Comparison of ENCODE assay signal across 8 cellular contexts in the genomic region with DNA sequence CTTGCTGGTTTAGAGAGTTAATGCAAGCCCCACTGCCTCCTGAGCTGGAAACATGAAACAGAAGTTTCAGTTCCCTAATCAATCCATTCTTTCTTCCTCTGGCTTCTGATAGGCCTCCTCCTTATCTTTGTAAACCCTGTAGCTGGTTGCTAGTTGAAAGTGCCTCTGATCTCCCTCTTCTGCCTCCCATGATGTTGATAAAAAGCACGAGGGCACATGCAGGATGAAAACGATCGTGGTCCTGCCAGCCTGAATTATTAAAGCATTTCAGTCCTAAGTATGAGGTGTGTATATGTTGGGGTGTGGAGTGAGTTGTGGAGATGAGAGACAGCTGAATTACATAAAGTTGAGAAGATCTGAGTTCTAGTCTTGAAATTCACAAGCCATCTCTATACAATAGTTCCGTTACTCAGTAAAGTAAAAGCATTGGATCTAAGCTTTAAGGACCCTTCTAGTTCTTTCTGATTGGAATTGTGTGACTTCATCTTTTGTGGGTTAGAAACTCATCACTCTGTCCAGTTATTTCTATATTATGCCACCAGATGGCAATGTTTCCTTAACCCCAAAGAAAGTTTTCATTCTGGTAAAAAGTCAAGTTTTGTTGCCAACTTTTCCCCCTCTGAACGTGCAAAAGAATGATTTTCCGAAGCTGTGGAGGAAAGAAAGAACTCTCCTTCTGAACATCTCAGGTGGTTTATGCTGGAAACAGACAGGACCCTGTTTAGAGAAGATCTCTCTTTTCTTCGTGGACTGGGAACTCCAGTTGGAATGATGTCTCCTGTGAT. TPM values are rescaled to one million over a fixed set of nuclear protein-coding genes. Genes with fewer than 3 reads are reported as not detected.
DNase-seq lines count a peak whose midpoint lies in the region; ATAC-seq and TF ChIP-seq lines count a peak whose summit lies in the region.

No MANE protein-coding gene starts in this region.

- peak; percentile 70 for ATAC-seq in HG02981 (IDR thresholded peaks at IDR 0.05; ENCODE audit: unreplicated experiment)
- no peak for ATAC-seq in activated CD4-positive, alpha-beta T cell treated with anti-CD3 and anti-CD28 coated beads for 36 hours

- H3K4me1 ChIP-seq in testis, result no peaks in the 10 kb centered on the region

- peak overlapping the region; percentile 4 to 33 for H3K27ac ChIP-seq in testis

- H3K4me3 ChIP-seq in AG09309 (ENCODE audit: control insufficient read depth, low read depth, low read length) (no peak overlapping the region), testis (no peak overlapping the region)

- POLR2A ChIA-PET in activated CD4-positive, alpha-beta T cell treated with anti-CD3 and anti-CD28 coated beads for 36 hours (lab: Charles Lee), result interaction anchor here (0.5 kb wide), 1 partner anchor 937 kb away, joined by 4 read pairs; no protein-coding TSS in a partner anchor

- H3K9me3 ChIP-seq in testis, result no peaks in the 10 kb centered on the region

- CTCF ChIA-PET in activated CD4-positive, alpha-beta T cell treated with anti-CD3 and anti-CD28 coated beads for 36 hours (lab: Charles Lee), result interaction anchor here (0.5 to 3.4 kb wide), 32 partner anchors 8 to 827 kb away, joined by 3 to 31 read pairs (median 4); no protein-coding TSS in a partner anchor

- H3K9me3 Mint-ChIP-seq in activated CD4-positive, alpha-beta T cell treated with anti-CD3 and anti-CD28 coated beads for 36 hours (ENCODE audit: low read depth), result no peaks in the 10 kb centered on the region

- no peaks in the 10 kb centered on the region for H3K36me3 Mint-ChIP-seq in activated CD4-positive, alpha-beta T cell treated with anti-CD3 and anti-CD28 coated beads for 36 hours (ENCODE audit: low read depth)

- 22 to 35% methylated on average over 7 of the region's 7 CpGs for WGBS in testis, 2 donors

- in situ Hi-C loops in GM13977 (cut with MboI; ENCODE audit: low pct_unique_long_range_greater_than_20kb, low sequenced_read_pairs, unreplicated experiment), result loop anchor here (10.0 to 25.0 kb wide), 2 partner anchors 309 to 801 kb away; no protein-coding TSS in a partner anchor
- in situ Hi-C loops in T47D (cut with HindIII; ENCODE audit: low pct_unique_long_range_greater_than_20kb, low sequenced_read_pairs), result no loop called here

- TF ChIP-seq CTCF in AG09309 (IDR thresholded peaks at IDR 0.05; ENCODE audit: control insufficient read depth, insufficient read depth, low read depth, low read length, missing control alignments) (peak; percentile 55), GM13977 (IDR thresholded peaks at IDR 0.05; ENCODE audit: extremely low read depth, insufficient read depth, missing control alignments) (peak; percentile 53), testis (IDR thresholded peaks at IDR 0.05) (peak; percentile 56 to 72 (median 65))

- no peaks in the 10 kb centered on the region for H3K27me3 ChIP-seq in testis

- H3K4me3 Mint-ChIP-seq in activated CD4-positive, alpha-beta T cell treated with anti-CD3 and anti-CD28 coated beads for 36 hours, result no peak overlapping the region

- H3K36me3 ChIP-seq in testis (ENCODE audit: low read depth, missing control alignments), result no peaks in the 10 kb centered on the region

- intact Hi-C loops in testis (cut with DNase I; ENCODE audit: low total_unique reads), result no loop called here
- intact Hi-C loops in activated CD4-positive, alpha-beta T cell treated with anti-CD3 and anti-CD28 coated beads for 36 hours (cut with DNase I, micrococcal nuclease), result loop anchor here (1.0 to 10.0 kb wide), 5 partner anchors 66 to 899 kb away; no protein-coding TSS in a partner anchor

- H3K27ac Mint-ChIP-seq in activated CD4-positive, alpha-beta T cell treated with anti-CD3 and anti-CD28 coated beads for 36 hours, result no peak overlapping the region

- no peak for TF ChIP-seq POLR2A in testis (IDR thresholded peaks at IDR 0.05)

- H3K27me3 Mint-ChIP-seq in activated CD4-positive, alpha-beta T cell treated with anti-CD3 and anti-CD28 coated beads for 36 hours, result peaks cover 32% of the 10 kb centered on the region

- peaks cover 4% of the 10 kb centered on the region for H3K4me1 Mint-ChIP-seq in activated CD4-positive, alpha-beta T cell treated with anti-CD3 and anti-CD28 coated beads for 36 hours

- DNase-seq in AG09309 (ENCODE audit: low read depth) (peak; percentile 23), GM13977 (ENCODE audit: low spot score) (peak; percentile 41), NCI-H446 (lab: John Stamatoyannopoulos, UW) (peak; percentile 17 to 66), T47D (ENCODE audit: low read depth in 1 of 2, low spot score in 1 of 2) (peak; percentile 44 to 81), inferior parietal cortex (ENCODE audit: extremely low spot score) (peak; percentile 89), testis (no peak)
- no peak for DNase-seq in activated CD4-positive, alpha-beta T cell treated with anti-CD3 and anti-CD28 coated beads for 36 hours

RNA-seq across cellular contexts. Expression of gene EHF, which starts 34.8 kb away (rescaled TPM):
- total RNA-seq in testis, result 1 to 10 TPM in 1 of 2 donors, under 1 TPM in 1; 0.24 to 1.1 TPM
- polyA plus RNA-seq in testis (ENCODE audit: insufficient read depth, low read depth, low replicate concordance), result 3.5 TPM
- total RNA-seq in activated CD4-positive, alpha-beta T cell treated with anti-CD3 and anti-CD28 coated beads for 36 hours, result under 1 TPM; 0.14 to 0.25 TPM

Comparison
In these comparisons a context has a peak if more than half of its experiments do, and no peak if none do; other contexts are left out.
1. DNase-seq: peak in AG09309 (single experiment), GM13977 (single experiment), NCI-H446 (2 of 2), T47D (2 of 2) and inferior parietal cortex (single experiment); none in testis (single experiment) and activated CD4-positive, alpha-beta T cell treated with anti-CD3 and anti-CD28 coated beads for 36 hours (single experiment).
2. Peak in every context shown above with its lines, with median percentiles within 50 percentile points of each other: CTCF ChIP-seq.